In the genomic region with DNA sequence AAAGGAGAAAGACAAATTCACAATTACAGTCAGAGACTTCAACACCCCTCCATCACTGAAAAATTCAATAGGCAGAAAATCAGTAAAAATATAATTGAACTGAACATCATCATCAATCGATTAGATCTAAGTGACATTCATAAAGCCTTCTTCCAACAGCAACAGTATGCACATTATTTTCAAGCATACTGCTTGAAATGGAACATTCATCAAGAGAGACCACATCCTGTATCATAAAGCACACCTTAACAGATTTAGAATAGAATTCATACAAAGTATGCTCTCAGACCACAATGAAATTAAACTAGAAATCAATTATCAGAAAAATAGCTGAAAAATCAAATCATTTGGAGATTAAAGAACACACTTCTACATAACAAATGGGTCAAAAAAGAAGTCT, we compare ENCODE assay signal across 16 cellular contexts. TPM values are rescaled to one million over a fixed set of nuclear protein-coding genes. Genes with fewer than 3 reads are reported as not detected.
A peak's percentile ranks its signal among the peaks of the same experiment; 100 is the strongest.
DNase-seq lines count a peak whose midpoint lies in the region; ATAC-seq, FAIRE-seq and TF ChIP-seq lines count a peak whose summit lies in the region.
"Had no signal": no experiment of that assay in that cellular context is flagged by ENCODE, and none has a peak within 500 bp of the region (broad histone marks: within the 10 kb centered on the region; RNA-seq: fewer than 3 reads in every experiment).

No MANE protein-coding gene starts in this region.

- H2AFZ ChIP-seq in hepatocyte = no peak overlapping the region

- no peaks in the 10 kb centered on the region for H4K20me1 ChIP-seq in hepatocyte (ENCODE audit: insufficient read depth, poor library complexity, severe bottlenecking)

- peaks cover 44 to 55% of the 10 kb centered on the region in 2 donors for H3K4me1 Mint-ChIP-seq in natural killer cell
- peaks cover 31% of the 10 kb centered on the region in 2 donors for H3K4me1 Mint-ChIP-seq in natural killer cell treated with Interleukin-12 subunit alpha and Interleukin-12 subunit beta and Interleukin-15 and Interleukin-18, amount 100 ng/mL, for 72 hours (ENCODE audit: low read depth in 2 of 2)
- peaks cover 63% of the 10 kb centered on the region for H3K4me1 Mint-ChIP-seq in activated T-helper 1 cell treated with anti-CD3 and anti-CD28 coated beads, Interleukin-12 subunit alpha, Interleukin-12 subunit beta, Interleukin-2, Interleukin-4 antibody, amounts not matched to agents 30 ng/mL and 10 ng/mL and 1 ng/mL, durations not matched to agents 14 hours and 24 hours and 36 hours (ENCODE audit: low read depth)

- H3K79me2 ChIP-seq in hepatocyte = no peaks in the 10 kb centered on the region

- WGBS in hepatocyte (ENCODE audit: low lambda C conversion rate, missing lambda C conversion rate) = 100% methylated on average over 1 of the region's 1 CpG

- no peak overlapping the region for H3K4me2 ChIP-seq in hepatocyte

- H3K9me3 Mint-ChIP-seq in natural killer cell = no peaks in the 10 kb centered on the region
- no peaks in the 10 kb centered on the region for H3K9me3 Mint-ChIP-seq in natural killer cell treated with Interleukin-12 subunit alpha and Interleukin-12 subunit beta and Interleukin-15 and Interleukin-18, amount 100 ng/mL, for 72 hours
- H3K9me3 Mint-ChIP-seq in activated T-helper 1 cell treated with anti-CD3 and anti-CD28 coated beads, Interleukin-12 subunit alpha, Interleukin-12 subunit beta, Interleukin-2, Interleukin-4 antibody, amounts not matched to agents 30 ng/mL and 10 ng/mL and 1 ng/mL, durations not matched to agents 14 hours and 24 hours and 36 hours = peaks cover 5% of the 10 kb centered on the region

- H3K36me3 Mint-ChIP-seq in natural killer cell = peaks cover 7% of the 10 kb centered on the region
- H3K36me3 Mint-ChIP-seq in natural killer cell treated with Interleukin-12 subunit alpha and Interleukin-12 subunit beta and Interleukin-15 and Interleukin-18, amount 100 ng/mL, for 72 hours = peaks cover 26% of the 10 kb centered on the region
- peaks cover 65% of the 10 kb centered on the region for H3K36me3 Mint-ChIP-seq in activated T-helper 1 cell treated with anti-CD3 and anti-CD28 coated beads, Interleukin-12 subunit alpha, Interleukin-12 subunit beta, Interleukin-2, Interleukin-4 antibody, amounts not matched to agents 30 ng/mL and 10 ng/mL and 1 ng/mL, durations not matched to agents 14 hours and 24 hours and 36 hours (ENCODE audit: low read depth)

- H3K27ac Mint-ChIP-seq in natural killer cell = peak overlapping the region; percentile 51 to 61
- H3K27ac Mint-ChIP-seq in natural killer cell treated with Interleukin-12 subunit alpha and Interleukin-12 subunit beta and Interleukin-15 and Interleukin-18, amount 100 ng/mL, for 72 hours = no peak overlapping the region
- H3K27ac Mint-ChIP-seq in activated T-helper 1 cell treated with anti-CD3 and anti-CD28 coated beads, Interleukin-12 subunit alpha, Interleukin-12 subunit beta, Interleukin-2, Interleukin-4 antibody, amounts not matched to agents 30 ng/mL and 10 ng/mL and 1 ng/mL, durations not matched to agents 14 hours and 24 hours and 36 hours = peak overlapping the region; percentile 7

- no peak overlapping the region for H3K27ac ChIP-seq in hepatocyte

- H3K9me3 ChIP-seq in hepatocyte (ENCODE audit: low read depth) = no peaks in the 10 kb centered on the region
- H3K9me3 ChIP-seq: BE2C, Caco-2, HAP-1 had no signal

- no peak overlapping the region for H3K4me3 ChIP-seq in hepatocyte
- H3K4me3 ChIP-seq: HAP-1 had no signal

- H3K36me3 ChIP-seq in hepatocyte (replicated peaks; ENCODE audit: insufficient read depth, low read depth) = no peaks in the 10 kb centered on the region
- H3K36me3 ChIP-seq: BE2C had no signal

- no peaks in the 10 kb centered on the region for H3K27me3 ChIP-seq in hepatocyte
- H3K27me3 ChIP-seq: BE2C had no signal

- intact Hi-C loops in natural killer cell (cut with micrococcal nuclease) = no loop called here
- intact Hi-C loops in activated T-helper 1 cell treated with anti-CD3 and anti-CD28 coated beads, Interleukin-12 subunit alpha, Interleukin-12 subunit beta, Interleukin-2, Interleukin-4 antibody, amounts not matched to agents 30 ng/mL and 10 ng/mL and 1 ng/mL, durations not matched to agents 14 hours and 24 hours and 36 hours (cut with micrococcal nuclease) = no loop called here

- DNase-seq in natural killer cell (no peak), GM18507 (ENCODE audit: extremely low spot score, insufficient read length, low read depth) (no peak), hepatocyte (ENCODE audit: low spot score) (no peak), HPDE6-E6E7 (ENCODE audit: extremely low spot score) (no peak)
- DNase-seq in natural killer cell treated with Interleukin-12 subunit alpha and Interleukin-12 subunit beta and Interleukin-15 and Interleukin-18, amount 100 ng/mL, for 72 hours (ENCODE audit: low spot score) = no peak
- DNase-seq in activated T-helper 1 cell treated with anti-CD3 and anti-CD28 coated beads, Interleukin-12 subunit alpha, Interleukin-12 subunit beta, Interleukin-2, Interleukin-4 antibody, amounts not matched to agents 30 ng/mL and 10 ng/mL and 1 ng/mL, durations not matched to agents 14 hours and 24 hours and 36 hours (ENCODE audit: low spot score) = no peak
- DNase-seq: BE2C, Caco-2, MV-4-11, NCI-H1417 treated with DMSO at 0.1 percent for 48 hours, NCI-H2029, NCI-H2171 treated with DMSO at 0.1 percent for 48 hours, SHP77 had no signal

- no peak for TF ChIP-seq CTCF in natural killer cell (IDR thresholded peaks at IDR 0.05)
- TF ChIP-seq CTCF in hepatocyte (IDR thresholded peaks at IDR 0.05; ENCODE audit: poor library complexity) = no peak

- no peaks in the 10 kb centered on the region for H3K4me1 ChIP-seq in hepatocyte (ENCODE audit: insufficient read depth)
- H3K4me1 ChIP-seq: BE2C, Caco-2 had no signal

- no peak overlapping the region for H3K4me3 Mint-ChIP-seq in natural killer cell
- no peak overlapping the region for H3K4me3 Mint-ChIP-seq in natural killer cell treated with Interleukin-12 subunit alpha and Interleukin-12 subunit beta and Interleukin-15 and Interleukin-18, amount 100 ng/mL, for 72 hours
- no peak overlapping the region for H3K4me3 Mint-ChIP-seq in activated T-helper 1 cell treated with anti-CD3 and anti-CD28 coated beads, Interleukin-12 subunit alpha, Interleukin-12 subunit beta, Interleukin-2, Interleukin-4 antibody, amounts not matched to agents 30 ng/mL and 10 ng/mL and 1 ng/mL, durations not matched to agents 14 hours and 24 hours and 36 hours

- H3K9me2 ChIP-seq in hepatocyte (replicated peaks; ENCODE audit: insufficient read depth) = no peaks in the 10 kb centered on the region

- H3K27me3 Mint-ChIP-seq in natural killer cell (ENCODE audit: low read depth in 2 of 2) = no peaks in the 10 kb centered on the region
- no peaks in the 10 kb centered on the region for H3K27me3 Mint-ChIP-seq in natural killer cell treated with Interleukin-12 subunit alpha and Interleukin-12 subunit beta and Interleukin-15 and Interleukin-18, amount 100 ng/mL, for 72 hours
- H3K27me3 Mint-ChIP-seq in activated T-helper 1 cell treated with anti-CD3 and anti-CD28 coated beads, Interleukin-12 subunit alpha, Interleukin-12 subunit beta, Interleukin-2, Interleukin-4 antibody, amounts not matched to agents 30 ng/mL and 10 ng/mL and 1 ng/mL, durations not matched to agents 14 hours and 24 hours and 36 hours (ENCODE audit: insufficient read depth) = no peaks in the 10 kb centered on the region

- peak; percentile 57 for FAIRE-seq in GM18507 (lab: Jason Lieb, UNC)

- no peak for ATAC-seq in natural killer cell
- ATAC-seq in natural killer cell treated with Interleukin-12 subunit alpha and Interleukin-12 subunit beta and Interleukin-15 and Interleukin-18, amount 100 ng/mL, for 72 hours = no peak
- ATAC-seq in HG03175 (IDR thresholded peaks at IDR 0.05; ENCODE audit: unreplicated experiment) = no peak
- ATAC-seq: Panc1 had no signal

RNA-seq across cellular contexts. Expression of gene ERMP1, which starts 39.1 kb away (rescaled TPM):
- total RNA-seq in natural killer cell = 10 to 100 TPM; 24.7 to 52.0 (median 29.3) TPM
- 10 to 100 TPM; 17.7 to 28.0 TPM for total RNA-seq in natural killer cell treated with Interleukin-12 subunit alpha and Interleukin-12 subunit beta and Interleukin-15 and Interleukin-18, amount 100 ng/mL, for 72 hours
- total RNA-seq in activated T-helper 1 cell treated with anti-CD3 and anti-CD28 coated beads, Interleukin-12 subunit alpha, Interleukin-12 subunit beta, Interleukin-2, Interleukin-4 antibody, amounts not matched to agents 30 ng/mL and 10 ng/mL and 1 ng/mL, durations not matched to agents 14 hours and 24 hours and 36 hours = 23.1 and 24.1 TPM in 2 replicates
- total RNA-seq in hepatocyte = 22.4 and 23.6 TPM in 2 replicates
- polyA plus RNA-seq in hepatocyte = 9.2 and 15.9 TPM in 2 replicates

Comparison
In these comparisons a context has a peak if more than half of its experiments do, and no peak if none do; other contexts are left out.
1. H3K27ac Mint-ChIP-seq: peak in natural killer cell (2 of 2) and activated T-helper 1 cell treated with anti-CD3 and anti-CD28 coated beads, Interleukin-12 subunit alpha, Interleukin-12 subunit beta, Interleukin-2, Interleukin-4 antibody, amounts not matched to agents 30 ng/mL and 10 ng/mL and 1 ng/mL, durations not matched to agents 14 hours and 24 hours and 36 hours (single experiment); none in natural killer cell treated with Interleukin-12 subunit alpha and Interleukin-12 subunit beta and Interleukin-15 and Interleukin-18, amount 100 ng/mL, for 72 hours (0 of 2).